ENCODE assay signal across 8 cellular contexts in the genomic region with DNA sequence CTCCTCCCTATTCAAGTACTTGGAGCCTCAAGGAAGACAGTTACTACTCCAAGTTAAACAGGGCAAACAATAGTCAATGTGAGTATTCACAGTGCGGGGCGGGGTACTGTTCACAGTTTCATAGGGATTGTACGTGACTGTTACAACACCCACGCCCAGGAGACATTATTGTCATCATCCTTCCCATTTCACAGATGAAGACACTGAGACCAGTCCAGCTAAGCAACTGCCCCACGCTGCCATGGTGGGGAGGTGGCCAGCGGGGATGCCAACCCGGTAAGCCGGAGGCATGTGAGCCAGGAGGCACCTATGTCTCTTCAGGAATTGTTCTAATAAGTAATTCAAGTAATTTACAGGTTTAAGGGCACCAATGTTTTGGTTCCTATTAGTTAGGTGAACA. TPM values are rescaled to one million over a fixed set of nuclear protein-coding genes. Genes with fewer than 3 reads are reported as not detected.
DNase-seq lines count a peak whose midpoint lies in the region; ATAC-seq and TF ChIP-seq lines count a peak whose summit lies in the region.

No MANE protein-coding gene starts in this region.

- H3K9me3 ChIP-seq in AG04450 (ENCODE audit: control insufficient read depth, insufficient read depth, low read length) (peaks cover 3% of the 10 kb centered on the region; the same call in 1 of the 2 replicates), HUES48 (ENCODE audit: control insufficient read depth, insufficient read depth, low read length) (no peaks in the 10 kb centered on the region), adipocyte (ENCODE audit: control insufficient read depth, low read length) (no peaks in the 10 kb centered on the region), lower lobe of right lung (no peaks in the 10 kb centered on the region)

- POLR2A ChIA-PET in AG04450 (lab: Yijun Ruan, JAX) = no interaction called here

- no peaks in the 10 kb centered on the region for H3K27me3 ChIP-seq in AG04450 (ENCODE audit: control insufficient read depth, insufficient read depth, low read length)
- H3K27me3 ChIP-seq in HUES48 (ENCODE audit: control insufficient read depth, insufficient read depth, low read length) = no peaks in the 10 kb centered on the region
- H3K27me3 ChIP-seq in adipocyte (replicated peaks; ENCODE audit: control insufficient read depth, insufficient read depth, low read length) = no peaks in the 10 kb centered on the region
- H3K27me3 ChIP-seq in lower lobe of right lung (ENCODE audit: low read depth) = no peaks in the 10 kb centered on the region

- H3K9ac ChIP-seq in HUES48 (ENCODE audit: low read depth, low read length) (peak overlapping the region; percentile 91; the same call in 1 of the 2 replicates), adipocyte (ENCODE audit: low read length) (peak overlapping the region; percentile 89)

- H3K4me3 ChIP-seq in AG04450 (ENCODE audit: low read depth, low read length) (peak overlapping the region; percentile 83), HUES48 (ENCODE audit: low read depth, low read length) (peak overlapping the region; percentile 99), adipocyte (ENCODE audit: low read length) (peak overlapping the region; percentile 92), lower lobe of right lung (peak overlapping the region; percentile 74)

- DNase-seq in AG04450 (ENCODE audit: low read depth, low spot score) (no peak), adipocyte (ENCODE audit: low read depth) (peak; percentile 8), lower lobe of right lung (no peak), left cardiac atrium (no peak), NCI-H1436 treated with DMSO at 0.1 percent for 48 hours (lab: John Stamatoyannopoulos, UW) (no peak)

- intact Hi-C loops in lower lobe of right lung (cut with DNase I) (no loop called here), left cardiac atrium (cut with DNase I) (no loop called here)

- ATAC-seq in lower lobe of right lung (no peak), HG03565 (IDR thresholded peaks at IDR 0.05; ENCODE audit: unreplicated experiment) (no peak), left cardiac atrium (no peak), HG03520 (IDR thresholded peaks at IDR 0.05; ENCODE audit: unreplicated experiment) (no peak)

- no peak overlapping the region for H3K27ac ChIP-seq in AG04450 (ENCODE audit: low read depth, low read length)
- H3K27ac ChIP-seq in HUES48 (ENCODE audit: low read depth, low read length) = no peak overlapping the region
- no peak overlapping the region for H3K27ac ChIP-seq in lower lobe of right lung

- H3K36me3 ChIP-seq in HUES48 (ENCODE audit: control insufficient read depth, insufficient read depth, low read length) (peaks cover 49% of the 10 kb centered on the region), adipocyte (ENCODE audit: control insufficient read depth, insufficient read depth, low read length, severe bottlenecking) (no peaks in the 10 kb centered on the region), lower lobe of right lung (no peaks in the 10 kb centered on the region)

- CTCF ChIA-PET in AG04450 (lab: Charles Lee) = no interaction called here

- TF ChIP-seq CTCF in AG04450 (IDR thresholded peaks at IDR 0.05; ENCODE audit: low read depth, low read length) = no peak
- TF ChIP-seq CTCF in lower lobe of right lung (IDR thresholded peaks at IDR 0.05) = no peak

- H3K4me1 ChIP-seq in HUES48 (ENCODE audit: control insufficient read depth, insufficient read depth, low read length) (peaks cover 18% of the 10 kb centered on the region), adipocyte (ENCODE audit: control insufficient read depth, insufficient read depth, low read length) (peaks cover 6% of the 10 kb centered on the region), lower lobe of right lung (peaks cover 15% of the 10 kb centered on the region)

RNA-seq across cellular contexts. Expression of a gene that starts 1.0 kb away (rescaled TPM):
- 11.3 and 12.2 TPM in 2 replicates for polyA plus RNA-seq in AG04450 (2011; rRNA removed)
- 19.0 and 19.4 TPM in 2 replicates for polyA minus RNA-seq in AG04450 (2011; rRNA and poly(A)+ RNA removed)
- total RNA-seq in lower lobe of right lung (1.5 TPM), left cardiac atrium (1 to 10 TPM in 1 of 2 donors, not detected in 1; 1.1 TPM)
